ENCODE assay signal across 17 cellular contexts in genomic region chr11:115128226-115128625, GRCh38.
DNase-seq lines count a peak whose midpoint lies in the region; ATAC-seq and TF ChIP-seq lines count a peak whose summit lies in the region.
"Had no signal": no experiment of that assay in that cellular context is flagged by ENCODE, and none has a peak within 500 bp of the region (broad histone marks: within the 10 kb centered on the region; RNA-seq: fewer than 3 reads in every experiment).

No MANE protein-coding gene starts in this region.

- ATAC-seq in upper lobe of right lung (peak; percentile 6), HG03354 (IDR thresholded peaks at IDR 0.05; ENCODE audit: poor library complexity, severe bottlenecking, unreplicated experiment) (no peak)
- ATAC-seq: CD8-positive, alpha-beta T cell had no signal

- intact Hi-C loops in upper lobe of right lung (cut with DNase I), result no loop called here

- no peaks in the 10 kb centered on the region for H3K36me3 ChIP-seq in WERI-Rb-1
- no peaks in the 10 kb centered on the region for H3K36me3 ChIP-seq in upper lobe of right lung
- H3K36me3 ChIP-seq: BE2C; BLaER1 treated with 17β-estradiol and CSF1 and Interleukin-3, amounts not matched to agents 10 nM and 100 nM had no signal

- no peaks in the 10 kb centered on the region for H3K27me3 ChIP-seq in WERI-Rb-1 (ENCODE audit: insufficient read depth, low read depth, severe bottlenecking)
- H3K27me3 ChIP-seq in upper lobe of right lung, result no peaks in the 10 kb centered on the region
- H3K27me3 ChIP-seq: BE2C; BLaER1 treated with 17β-estradiol and CSF1 and Interleukin-3, amounts not matched to agents 10 nM and 100 nM had no signal

- no peaks in the 10 kb centered on the region for H3K4me1 Mint-ChIP-seq in activated naive CD4-positive, alpha-beta T cell treated with anti-CD3 and anti-CD28 coated beads, Interleukin-2, amount 50 U/mL, for 24 hours

- peak overlapping the region; percentile 42 for H3K27ac Mint-ChIP-seq in activated naive CD4-positive, alpha-beta T cell treated with anti-CD3 and anti-CD28 coated beads, Interleukin-2, amount 50 U/mL, for 24 hours
- H3K27ac Mint-ChIP-seq: CD4-positive, alpha-beta T cell; CD8-positive, alpha-beta T cell had no signal

- H3K9me3 ChIP-seq in WERI-Rb-1 (ENCODE audit: severe bottlenecking) (no peaks in the 10 kb centered on the region), upper lobe of right lung (no peaks in the 10 kb centered on the region)
- H3K9me3 ChIP-seq: BE2C; BLaER1 treated with 17β-estradiol and CSF1 and Interleukin-3, amounts not matched to agents 10 nM and 100 nM; Caco-2 had no signal

- DNase-seq in activated naive CD4-positive, alpha-beta T cell treated with anti-CD3 and anti-CD28 coated beads, Interleukin-2, amount 50 U/mL, for 16 hours, result no peak
- DNase-seq in WERI-Rb-1, result peak; percentile 59
- DNase-seq in upper lobe of right lung, result no peak
- no peak for DNase-seq in NCI-H2196 treated with DMSO at 0.1 percent for 48 hours (lab: John Stamatoyannopoulos, UW; ENCODE audit: unreplicated experiment)
- DNase-seq: 8988T; ACHN; BE2C; Caco-2; Calu3; CD4-positive, alpha-beta T cell; CD8-positive, alpha-beta T cell; DMS79 treated with DMSO at 0.1 percent for 48 hours; GF-D8 had no signal

- H3K4me3 ChIP-seq in WERI-Rb-1 (ENCODE audit: low read depth, low read length), result no peak overlapping the region
- H3K4me3 ChIP-seq in upper lobe of right lung, result no peak overlapping the region
- H3K4me3 ChIP-seq: BLaER1 treated with 17β-estradiol and CSF1 and Interleukin-3, amounts not matched to agents 10 nM and 100 nM had no signal

- H3K27ac ChIP-seq in WERI-Rb-1, result no peak overlapping the region
- H3K27ac ChIP-seq in upper lobe of right lung, result no peak overlapping the region
- H3K27ac ChIP-seq: BLaER1 treated with 17β-estradiol and CSF1 and Interleukin-3, amounts not matched to agents 10 nM and 100 nM; C4-2B had no signal

- H3K4me3 Mint-ChIP-seq in activated naive CD4-positive, alpha-beta T cell treated with anti-CD3 and anti-CD28 coated beads, Interleukin-2, amount 50 U/mL, for 24 hours, result no peak overlapping the region
- H3K4me3 Mint-ChIP-seq: CD4-positive, alpha-beta T cell; CD8-positive, alpha-beta T cell had no signal

- no peaks in the 10 kb centered on the region for H3K9me3 Mint-ChIP-seq in activated naive CD4-positive, alpha-beta T cell treated with anti-CD3 and anti-CD28 coated beads, Interleukin-2, amount 50 U/mL, for 24 hours
- H3K9me3 Mint-ChIP-seq: CD4-positive, alpha-beta T cell; CD8-positive, alpha-beta T cell had no signal

- H3K27me3 Mint-ChIP-seq in activated naive CD4-positive, alpha-beta T cell treated with anti-CD3 and anti-CD28 coated beads, Interleukin-2, amount 50 U/mL, for 24 hours, result no peaks in the 10 kb centered on the region
- H3K27me3 Mint-ChIP-seq: CD4-positive, alpha-beta T cell had no signal

- TF ChIP-seq CTCF in WERI-Rb-1 (IDR thresholded peaks at IDR 0.05; ENCODE audit: low read depth, low read length) (no peak), upper lobe of right lung (IDR thresholded peaks at IDR 0.05) (no peak)

- H3K4me1 ChIP-seq in upper lobe of right lung, result no peaks in the 10 kb centered on the region

- no peaks in the 10 kb centered on the region for H3K36me3 Mint-ChIP-seq in activated naive CD4-positive, alpha-beta T cell treated with anti-CD3 and anti-CD28 coated beads, Interleukin-2, amount 50 U/mL, for 24 hours
- H3K36me3 Mint-ChIP-seq: CD8-positive, alpha-beta T cell had no signal
